In genomic region chr10:71316081-71316785, GRCh38 we compare ENCODE assay signal across 16 cellular contexts. TPM values are rescaled to one million over a fixed set of nuclear protein-coding genes. Genes with fewer than 3 reads are reported as not detected.
A peak's percentile ranks its signal among the peaks of the same experiment; 100 is the strongest.
DNase-seq lines count a peak whose midpoint lies in the region; TF ChIP-seq lines count a peak whose summit lies in the region.
"Had no signal": no experiment of that assay in that cellular context is flagged by ENCODE, and none has a peak within 500 bp of the region (broad histone marks: within the 10 kb centered on the region; RNA-seq: fewer than 3 reads in every experiment).

No MANE protein-coding gene starts in this region.

- POLR2A ChIA-PET in PC-9 (lab: Charles Lee; ENCODE audit: unreplicated experiment) = interaction anchor here (0.7 kb wide), 1 partner anchor 245 kb away, joined by 3 read pairs; no protein-coding TSS in a partner anchor

- in situ Hi-C loops in G401 (cut with HindIII; ENCODE audit: low sequenced_read_pairs) (no loop called here), GM13977 (cut with MboI; ENCODE audit: low pct_unique_long_range_greater_than_20kb, low sequenced_read_pairs, unreplicated experiment) (loop anchor here (10.0 kb wide), 2 partner anchors 249 to 399 kb away; partner anchors contain the start of gene C10orf105)

- no peaks in the 10 kb centered on the region for H3K9me3 ChIP-seq in PC-9 (ENCODE audit: insufficient read depth, low read depth)

- H3K27ac ChIP-seq in PC-9 = no peak overlapping the region
- H3K27ac ChIP-seq: RWPE1 had no signal

- CTCF ChIA-PET in PC-9 (lab: Charles Lee) = interaction anchor here (0.6 to 1.2 kb wide), 3 partner anchors 178 to 431 kb away, joined by 3 to 10 read pairs (median 5); no protein-coding TSS in a partner anchor

- no peak for TF ChIP-seq CTCF in AG10803 (conservative IDR thresholded peaks at IDR 0.05; ENCODE audit: low read length)
- no peak for TF ChIP-seq CTCF in PC-9 (conservative IDR thresholded peaks at IDR 0.05)
- no peak for TF ChIP-seq CTCF in GM13977 (IDR thresholded peaks at IDR 0.05; ENCODE audit: extremely low read depth, insufficient read depth, missing control alignments)

- intact Hi-C loops in PC-9 (cut with micrococcal nuclease; ENCODE audit: unreplicated experiment) = loop anchor here (5.0 to 10.0 kb wide), 2 partner anchors 451 to 1019 kb away; no protein-coding TSS in a partner anchor

- peak; percentile 22 for DNase-seq in AG10803 (ENCODE audit: low read depth)
- DNase-seq in G401 (ENCODE audit: low spot score) = peak; percentile 18
- DNase-seq in SKM-1 treated with dmso at 0.1 percent for 144 hours (lab: John Stamatoyannopoulos, UW; ENCODE audit: unreplicated experiment) = peak; percentile 52
- peak; percentile 20 for DNase-seq in fibroblast of peridontal ligament (ENCODE audit: extremely low read depth)
- DNase-seq in glomerular visceral epithelial cell (ENCODE audit: extremely low spot score) = no peak
- DNase-seq in PC-9 = no peak
- DNase-seq in GM13977 (ENCODE audit: low spot score) = no peak
- no peak for DNase-seq in NCI-H2081 treated with DMSO at 0.1 percent for 48 hours (lab: John Stamatoyannopoulos, UW)
- DNase-seq: central memory CD4-positive, alpha-beta T cell; DMS79 treated with DMSO at 0.1 percent for 48 hours; islet precursor cell; NCI-H187; NCI-H526; small intestine; substantia nigra had no signal

- H3F3A ChIP-seq in PC-9 (ENCODE audit: insufficient read depth, low read depth) = peaks cover 23% of the 10 kb centered on the region; the same call in 1 of the 2 replicates

- no TSS peak for BruUV-seq in PC-9 (replicated peaks; lab: Mats Ljungman, UMichigan)

- H3K27me3 ChIP-seq in PC-9 (ENCODE audit: insufficient read depth, low read depth) = no peaks in the 10 kb centered on the region

- H2AFZ ChIP-seq in PC-9 = no peak overlapping the region

- H3K4me1 ChIP-seq in PC-9 (replicated peaks; ENCODE audit: insufficient read depth) = peaks cover 28% of the 10 kb centered on the region

- no peak overlapping the region for H3K4me3 ChIP-seq in AG10803 (ENCODE audit: low read length)
- no peak overlapping the region for H3K4me3 ChIP-seq in PC-9

- no peaks in the 10 kb centered on the region for H4K20me1 ChIP-seq in PC-9 (ENCODE audit: insufficient read depth)

- H3K4me2 ChIP-seq in PC-9 = no peak overlapping the region

- peaks cover 16% of the 10 kb centered on the region for H3K79me2 ChIP-seq in PC-9 (ENCODE audit: low read depth)

- no peaks in the 10 kb centered on the region for H3K9me2 ChIP-seq in PC-9 (ENCODE audit: insufficient read depth)

- no peaks in the 10 kb centered on the region for H3K36me3 ChIP-seq in PC-9 (ENCODE audit: low read depth)

RNA-seq across cellular contexts. Expression of gene SLC29A3, which starts 2.8 kb away (rescaled TPM):
- 3.3 and 3.4 TPM in 2 replicates for total RNA-seq in G401 (2014; rRNA removed; shearing (Covaris generic))
- total RNA-seq in PC-9 (2021) = 24.1 and 35.7 TPM in 2 replicates

Comparison
In these comparisons a context has a peak if more than half of its experiments do, and no peak if none do; other contexts are left out.
1. DNase-seq: peak in AG10803 (single experiment), G401 (single experiment), SKM-1 treated with dmso at 0.1 percent for 144 hours (single experiment) and fibroblast of peridontal ligament (single experiment); none in glomerular visceral epithelial cell (single experiment), PC-9 (0 of 2), GM13977 (single experiment) and NCI-H2081 treated with DMSO at 0.1 percent for 48 hours (single experiment).